In genomic region chr7:131235489-131236317, GRCh38 we compare ENCODE assay signal across 8 cellular contexts.
DNase-seq lines count a peak whose midpoint lies in the region; ATAC-seq and TF ChIP-seq lines count a peak whose summit lies in the region.

No MANE protein-coding gene starts in this region.

- no peaks in the 10 kb centered on the region for H3F3A ChIP-seq in PC-3 (ENCODE audit: low read length, unreplicated experiment)

- peak overlapping the region; percentile 61 for H2AFZ ChIP-seq in PC-3 (ENCODE audit: low read length)

- H3K36me3 ChIP-seq in PC-3 (ENCODE audit: low read depth, low read length) = no peaks in the 10 kb centered on the region

- H3K36me3 Mint-ChIP-seq in Calu3 (ENCODE audit: insufficient read depth, unreplicated experiment) = peaks cover 16% of the 10 kb centered on the region

- peak overlapping the region; percentile 89 for H3K27ac ChIP-seq in PC-3 (ENCODE audit: low read length)

- no peaks in the 10 kb centered on the region for H3K9me3 ChIP-seq in PC-3 (ENCODE audit: low read length)

- peak overlapping the region; percentile 91 for H3K27ac Mint-ChIP-seq in Calu3 (ENCODE audit: unreplicated experiment)

- CTCF ChIA-PET in Calu3 (lab: Charles Lee) (interaction anchor here (0.7 to 1.1 kb wide), 2 partner anchors 9 to 144 kb away, joined by 3 to 4 read pairs; no protein-coding TSS in a partner anchor), PC-3 (lab: Charles Lee) (interaction anchor here (0.6 to 0.9 kb wide), 4 partner anchors 13 to 123 kb away, joined by 3 to 5 read pairs (median 4); no protein-coding TSS in a partner anchor)

- H3K79me2 ChIP-seq in PC-3 (ENCODE audit: low read length) = no peaks in the 10 kb centered on the region

- intact Hi-C loops in Calu3 (cut with micrococcal nuclease; ENCODE audit: unreplicated experiment) (loop anchor here (5.0 to 10.0 kb wide), 2 partner anchors 69 to 123 kb away; no protein-coding TSS in a partner anchor), PC-3 (cut with micrococcal nuclease) (loop anchor here (5.0 kb wide), 1 partner anchor 48 kb away; no protein-coding TSS in a partner anchor)

- H3K9me2 ChIP-seq in PC-3 (replicated peaks; ENCODE audit: low read length) = no peaks in the 10 kb centered on the region

- POLR2A ChIA-PET in PC-3 (lab: Charles Lee; ENCODE audit: unreplicated experiment) = interaction anchor here (0.5 kb wide), 1 partner anchor 25 kb away, joined by 6 read pairs; no protein-coding TSS in a partner anchor

- peaks cover 58% of the 10 kb centered on the region for H3K4me1 Mint-ChIP-seq in Calu3 (ENCODE audit: low read depth, unreplicated experiment)

- no peaks in the 10 kb centered on the region for H4K20me1 ChIP-seq in PC-3 (ENCODE audit: low read length)

- peak overlapping the region; percentile 26 for H3K4me3 Mint-ChIP-seq in Calu3 (ENCODE audit: low read depth, unreplicated experiment)

- ATAC-seq in PC-3 (peak; percentile 98), GM18868 (IDR thresholded peaks at IDR 0.05; ENCODE audit: unreplicated experiment) (no peak), HG03045 (IDR thresholded peaks at IDR 0.05; ENCODE audit: unreplicated experiment) (no peak)

- peak overlapping the region; percentile 64 for H3K9ac ChIP-seq in PC-3 (ENCODE audit: low read length)

- no peaks in the 10 kb centered on the region for H3K27me3 ChIP-seq in PC-3 (ENCODE audit: low read length)

- peak; percentile 85 for DNase-seq in Calu3
- peak; percentile 93 for DNase-seq in PC-3
- DNase-seq in activated T-helper 9 cell treated with anti-CD3 and anti-CD28 coated beads, Interleukin-2, amount 50 U/mL, for 16 hours (ENCODE audit: low read depth) = peak; percentile 60
- DNase-seq in glomerular endothelial cell (ENCODE audit: extremely low read depth, low read depth, low spot score) = peak; percentile 98
- peak; percentile 49 to 61 for DNase-seq in stimulated activated CD4-positive, alpha-beta T cell treated with anti-CD3 and anti-CD28 coated beads, Interleukin-12 subunit alpha, Interleukin-12 subunit beta, amount 100 ng/mL, for 24 hours (ENCODE audit: low read depth in 2 of 2)
- no peak for DNase-seq in NCI-H526 treated with DMSO at 0.1 percent for 48 hours (lab: John Stamatoyannopoulos, UW)

- peak overlapping the region; percentile 67 for H3K4me2 ChIP-seq in PC-3 (ENCODE audit: low read length)

- TF ChIP-seq CTCF in Calu3 (IDR thresholded peaks at IDR 0.05; ENCODE audit: unreplicated experiment) (no peak), PC-3 (conservative IDR thresholded peaks at IDR 0.05; ENCODE audit: low read depth, low read length) (no peak)

- TSS peak; percentile 95 for BruUV-seq in Calu3 (replicated peaks; lab: Mats Ljungman, UMichigan)
- no TSS peak for BruUV-seq in PC-3 (replicated peaks; lab: Mats Ljungman, UMichigan)

- H3K27me3 Mint-ChIP-seq in Calu3 (ENCODE audit: unreplicated experiment) = no peaks in the 10 kb centered on the region

- no peak overlapping the region for H3K4me3 ChIP-seq in PC-3 (ENCODE audit: low read length)

- peaks cover 24% of the 10 kb centered on the region for H3K4me1 ChIP-seq in PC-3 (ENCODE audit: insufficient read depth, low read length)

- no peaks in the 10 kb centered on the region for H3K9me3 Mint-ChIP-seq in Calu3 (ENCODE audit: low read depth, unreplicated experiment)
